In the genomic region with DNA sequence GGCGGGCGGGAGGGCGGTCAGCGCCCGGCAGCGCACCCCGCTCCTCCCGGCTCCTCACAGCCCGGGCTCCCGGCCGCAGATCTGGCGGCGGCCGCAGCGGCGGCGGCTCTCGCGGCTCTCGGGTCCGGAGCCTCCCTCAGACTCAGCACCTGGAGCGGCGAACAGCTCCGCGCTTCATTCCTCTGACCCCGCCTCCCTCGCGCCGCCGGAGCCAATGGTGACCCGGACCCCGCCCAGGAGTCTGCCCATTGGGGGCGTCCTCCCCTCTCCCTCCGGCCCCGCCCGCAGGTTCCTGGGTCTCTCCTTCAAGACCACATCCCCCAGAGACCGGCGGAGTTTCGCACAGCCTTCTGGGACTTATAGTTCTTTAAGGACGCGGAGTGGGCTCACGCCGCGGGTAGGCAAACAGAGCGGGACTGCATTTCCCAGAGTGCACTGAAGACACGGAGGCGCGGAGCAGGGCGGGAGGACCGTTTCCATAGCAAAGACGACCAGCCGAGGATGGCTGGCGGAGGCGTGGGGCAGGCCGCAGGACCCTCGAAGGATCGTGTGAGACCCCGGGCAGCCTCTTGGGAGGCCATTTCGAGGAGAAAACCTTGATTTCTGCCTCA, we compare ENCODE assay signal across 8 cellular contexts. TPM values are rescaled to one million over a fixed set of nuclear protein-coding genes. Genes with fewer than 3 reads are reported as not detected.
DNase-seq lines count a peak whose midpoint lies in the region; ATAC-seq, FAIRE-seq and TF ChIP-seq lines count a peak whose summit lies in the region.

Gene SMPD3 (minus strand): TSS at position 149 of the 611 bp plus-strand sequence. CDS start 76,327 bp downstream, outside the sequence.

- no peaks in the 10 kb centered on the region for H3K36me3 ChIP-seq in neutrophil

- H3K4me1 Mint-ChIP-seq in HFFc6 (ENCODE audit: low read depth) = peaks cover 12% of the 10 kb centered on the region
- H3K4me1 Mint-ChIP-seq in activated naive CD4-positive, alpha-beta T cell treated with anti-CD3 and anti-CD28 coated beads, Interleukin-2, amount 50 U/mL, for 24 hours = peaks cover 13% of the 10 kb centered on the region

- peak within 1 kb of the TSS; percentile 89 for H3K4me3 Mint-ChIP-seq in HFFc6
- peak within 1 kb of the TSS; percentile 76 for H3K4me3 Mint-ChIP-seq in activated naive CD4-positive, alpha-beta T cell treated with anti-CD3 and anti-CD28 coated beads, Interleukin-2, amount 50 U/mL, for 24 hours

- H3K36me3 Mint-ChIP-seq in HFFc6 (ENCODE audit: low read depth) = no peaks in the 10 kb centered on the region; the same call in 1 of the 2 replicates
- H3K36me3 Mint-ChIP-seq in activated naive CD4-positive, alpha-beta T cell treated with anti-CD3 and anti-CD28 coated beads, Interleukin-2, amount 50 U/mL, for 24 hours = no peaks in the 10 kb centered on the region

- no peak within 1 kb of the TSS for H3K27ac ChIP-seq in neutrophil

- peak; percentile 99 for ATAC-seq in SK-N-SH treated with all-trans-retinoic acid at 6 μM for 48 hours

- peaks cover 12% of the 10 kb centered on the region for H3K27me3 Mint-ChIP-seq in HFFc6 (ENCODE audit: insufficient read depth)
- peaks cover 10% of the 10 kb centered on the region for H3K27me3 Mint-ChIP-seq in activated naive CD4-positive, alpha-beta T cell treated with anti-CD3 and anti-CD28 coated beads, Interleukin-2, amount 50 U/mL, for 24 hours

- TF ChIP-seq CTCF in HFFc6 (IDR thresholded peaks at IDR 0.05) (peak; percentile 37), neutrophil (IDR thresholded peaks at IDR 0.05) (no peak)

- DNase-seq in HFFc6 (peak; percentile 99), NCI-H1048 (lab: John Stamatoyannopoulos, UW) (peak; percentile 76), glomerular endothelial cell (ENCODE audit: extremely low read depth, low read depth, low spot score) (peak; percentile 88), stromal cell of bone marrow (ENCODE audit: low read depth) (peak; percentile 97)

- H3K9me3 ChIP-seq in neutrophil = no peaks in the 10 kb centered on the region

- peak within 1 kb of the TSS; percentile 55; the same call in 1 of the 2 replicates for H3K27ac Mint-ChIP-seq in HFFc6
- peak within 1 kb of the TSS; percentile 37 for H3K27ac Mint-ChIP-seq in activated naive CD4-positive, alpha-beta T cell treated with anti-CD3 and anti-CD28 coated beads, Interleukin-2, amount 50 U/mL, for 24 hours

- H3K4me1 ChIP-seq in neutrophil (ENCODE audit: control insufficient read depth in 1 of 2, insufficient read depth in 1 of 2, low read depth in 1 of 2, low read length in 1 of 2) = peaks cover 8 to 14% of the 10 kb centered on the region in 2 experiments

- peak; percentile 99 for FAIRE-seq in G401.6 (lab: Jason Lieb, UNC)

- peaks cover 96% of the 10 kb centered on the region for H3K27me3 ChIP-seq in neutrophil

- peaks cover 3% of the 10 kb centered on the region; the same call in 1 of the 2 replicates for H3K9me3 Mint-ChIP-seq in HFFc6
- H3K9me3 Mint-ChIP-seq in activated naive CD4-positive, alpha-beta T cell treated with anti-CD3 and anti-CD28 coated beads, Interleukin-2, amount 50 U/mL, for 24 hours = no peaks in the 10 kb centered on the region

- H3K4me3 ChIP-seq in neutrophil (ENCODE audit: low read depth in 1 of 2, low read length in 1 of 2) = peak within 1 kb of the TSS; percentile 43 to 54

TF ChIP-seq in SK-N-SH treated with all-trans-retinoic acid at 6 μM for 48 hours, 23 proteins besides CTCF, POLR2A, EP300 and RAD21:
- TF ChIP-seq ISL1 (CRISPR knock-in tag; IDR thresholded peaks at IDR 0.05) (no peak), TSHZ2 (CRISPR knock-in tag; IDR thresholded peaks at IDR 0.05) (peak; percentile 91), SNAI2 (CRISPR knock-in tag; IDR thresholded peaks at IDR 0.05) (peak; percentile 82), RARB (CRISPR knock-in tag; IDR thresholded peaks at IDR 0.05) (no peak)

RNA-seq across cellular contexts. Expression of gene SMPD3, which starts in this region (rescaled TPM):
- under 1 TPM; 0.05 to 0.73 (median 0.30) TPM for total RNA-seq in HFFc6 (2021; fragmentation: NEBNext Ultra II Directional; extraction: Animal tissue kit (Norgen Biotek cat#: 25700))
- total RNA-seq in glomerular endothelial cell = not detected in 2 replicates

Comparison
In these comparisons a context has a peak if more than half of its experiments do, and no peak if none do; other contexts are left out.
1. Peak in DNase-seq in HFFc6; RNA of the gene not detected or under 1 TPM.
2. Peak in DNase-seq in glomerular endothelial cell; RNA of the gene not detected or under 1 TPM.